ENCODE assay signal across 14 cellular contexts in the genomic region with DNA sequence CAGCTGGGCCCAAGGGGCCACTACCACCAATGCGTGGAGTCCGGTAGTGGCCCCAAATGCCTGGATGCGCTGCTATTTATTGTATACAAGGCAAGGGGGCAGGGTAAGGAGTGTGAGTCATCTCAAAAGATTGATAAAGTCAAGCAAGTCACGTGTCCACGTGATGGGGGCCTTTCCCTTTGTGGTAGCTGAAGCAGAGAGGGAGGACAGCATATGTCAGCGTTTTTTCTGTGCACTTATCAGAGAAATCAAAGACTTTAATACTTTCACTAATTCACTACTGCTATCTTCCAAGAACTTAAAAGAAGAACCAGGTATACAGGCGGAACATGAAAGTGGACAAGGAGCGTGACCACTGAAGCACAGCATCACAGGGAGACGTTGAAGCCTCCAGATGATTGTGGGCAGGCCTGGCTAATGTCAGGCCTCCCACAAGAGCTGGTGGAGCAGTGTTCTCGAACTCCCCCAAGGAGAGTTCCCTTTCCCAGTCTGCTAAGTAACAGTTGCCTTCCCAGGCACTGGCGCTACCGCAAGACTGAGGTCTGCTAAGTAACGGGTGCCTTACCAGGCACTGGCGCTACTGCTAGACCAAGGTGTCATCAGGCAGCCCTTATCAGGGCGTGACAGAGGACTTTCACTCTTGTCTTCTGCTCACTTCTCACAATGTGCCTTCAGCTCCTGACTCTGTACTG.
DNase-seq lines count a peak whose midpoint lies in the region; TF ChIP-seq lines count a peak whose summit lies in the region.
"Had no signal": no experiment of that assay in that cellular context is flagged by ENCODE, and none has a peak within 500 bp of the region (broad histone marks: within the 10 kb centered on the region; RNA-seq: fewer than 3 reads in every experiment).

No MANE protein-coding gene starts in this region.

- DNase-seq in activated T-cell treated with anti-CD3 and anti-CD28 coated beads for 4 hours (peak; percentile 24), T follicular helper cell (ENCODE audit: low read depth) (peak; percentile 20), choroid plexus epithelial cell (ENCODE audit: low read depth) (peak; percentile 51), cerebellar cortex (ENCODE audit: low spot score) (no peak), DMS79 (lab: John Stamatoyannopoulos, UW) (no peak), NCI-H146 (lab: John Stamatoyannopoulos, UW) (no peak)
- DNase-seq in activated T-cell treated with anti-CD3 and anti-CD28 coated beads, Interleukin-2, amount 50 U/mL, for 1 hour, result no peak
- DNase-seq in stimulated activated CD8-positive, alpha-beta memory T cell treated with anti-CD3 and anti-CD28 coated beads, Interleukin-12 subunit alpha, Interleukin-12 subunit beta, amount 100 ng/mL, for 1 hour (ENCODE audit: low read depth), result peak; percentile 11
- DNase-seq: adrenal gland, cortex of kidney, NCI-H1048, NCI-H2227 treated with DMSO at 0.1 percent for 48 hours, occipital lobe had no signal

- H3K4me3 ChIP-seq in choroid plexus epithelial cell (ENCODE audit: low read depth, low read length), result no peak overlapping the region
- H3K4me3 ChIP-seq: adrenal gland, lung had no signal

- TF ChIP-seq CTCF in choroid plexus epithelial cell (conservative IDR thresholded peaks at IDR 0.05; ENCODE audit: low read depth, low read length), result no peak

Comparison
In these comparisons a context has a peak if more than half of its experiments do, and no peak if none do; other contexts are left out.
1. DNase-seq: peak in activated T-cell treated with anti-CD3 and anti-CD28 coated beads for 4 hours (single experiment), T follicular helper cell (single experiment), choroid plexus epithelial cell (single experiment) and stimulated activated CD8-positive, alpha-beta memory T cell treated with anti-CD3 and anti-CD28 coated beads, Interleukin-12 subunit alpha, Interleukin-12 subunit beta, amount 100 ng/mL, for 1 hour (single experiment); none in activated T-cell treated with anti-CD3 and anti-CD28 coated beads, Interleukin-2, amount 50 U/mL, for 1 hour (single experiment), cerebellar cortex (single experiment), DMS79 (single experiment) and NCI-H146 (single experiment).